13 cellular contexts compared by ENCODE assay signal in genomic region chr2:234081970-234082822, GRCh38. TPM values are rescaled to one million over a fixed set of nuclear protein-coding genes. Genes with fewer than 3 reads are reported as not detected.
DNase-seq lines count a peak whose midpoint lies in the region; ATAC-seq, FAIRE-seq and TF ChIP-seq lines count a peak whose summit lies in the region.
"Had no signal": no experiment of that assay in that cellular context is flagged by ENCODE, and none has a peak within 500 bp of the region (broad histone marks: within the 10 kb centered on the region; RNA-seq: fewer than 3 reads in every experiment).

No MANE protein-coding gene starts in this region.

- intact Hi-C loops in upper lobe of right lung (cut with DNase I) = no loop called here

- no peak overlapping the region for H3K9ac ChIP-seq in keratinocyte (ENCODE audit: control insufficient read depth, extremely low read depth, insufficient read depth, low read length)

- peaks cover 3% of the 10 kb centered on the region for H3K4me1 ChIP-seq in keratinocyte (ENCODE audit: control insufficient read depth, extremely low read depth, insufficient read depth, low read length)
- H3K4me1 ChIP-seq in upper lobe of right lung = no peaks in the 10 kb centered on the region
- H3K4me1 ChIP-seq: HAP-1, sigmoid colon had no signal

- DNase-seq in NCI-H1417 (lab: John Stamatoyannopoulos, UW) (peak; percentile 71 to 90 (median 79)), NCI-H526 treated with DMSO at 0.1 percent for 48 hours (lab: John Stamatoyannopoulos, UW) (peak; percentile 57), keratinocyte (ENCODE audit: low read depth, low spot score) (no peak), upper lobe of right lung (peak; percentile 66), GM12892 (ENCODE audit: insufficient read length) (no peak)
- DNase-seq in activated CD8-positive, alpha-beta memory T cell treated with anti-CD3 and anti-CD28 coated beads, Interleukin-2, amount 50 U/mL, for 48 hours = no peak
- DNase-seq: sigmoid colon, substantia nigra had no signal

- H4K20me1 ChIP-seq in keratinocyte (ENCODE audit: control insufficient read depth, extremely low read depth, insufficient read depth, low read length) = no peaks in the 10 kb centered on the region

- TF ChIP-seq CTCF in keratinocyte (optimal IDR thresholded peaks at IDR 0.05 in 1 of 3, IDR thresholded peaks at IDR 0.05 in 1 of 3, conservative IDR thresholded peaks at IDR 0.05 in 1 of 3; ENCODE audit: extremely low read depth in 1 of 3, insufficient read depth in 2 of 3, low read length in 3 of 3) = no peak
- no peak for TF ChIP-seq CTCF in upper lobe of right lung (IDR thresholded peaks at IDR 0.05)

- ATAC-seq in upper lobe of right lung (peak; percentile 90), HG03159 (IDR thresholded peaks at IDR 0.05; ENCODE audit: unreplicated experiment) (no peak)

- no peak overlapping the region for H3K27ac ChIP-seq in keratinocyte (ENCODE audit: control insufficient read depth, insufficient read depth, low read length)
- peak overlapping the region; percentile 31 for H3K27ac ChIP-seq in upper lobe of right lung
- H3K27ac ChIP-seq: sigmoid colon had no signal

- H3K27me3 ChIP-seq in keratinocyte (ENCODE audit: control insufficient read depth, extremely low read depth, insufficient read depth, low read length) (no peaks in the 10 kb centered on the region), upper lobe of right lung (no peaks in the 10 kb centered on the region)

- H3K4me3 ChIP-seq in keratinocyte (ENCODE audit: control insufficient read depth in 2 of 3, extremely low read depth in 1 of 3, insufficient read depth in 2 of 3, low read depth in 1 of 3, low read length in 3 of 3) = no peak overlapping the region
- H3K4me3 ChIP-seq in upper lobe of right lung = no peak overlapping the region
- H3K4me3 ChIP-seq: HAP-1, sigmoid colon had no signal

- H3K36me3 ChIP-seq in keratinocyte (ENCODE audit: control insufficient read depth in 2 of 2, extremely low read depth in 1 of 2, insufficient read depth in 2 of 2, low read length in 2 of 2) (no peaks in the 10 kb centered on the region), upper lobe of right lung (no peaks in the 10 kb centered on the region)
- H3K36me3 ChIP-seq: HAP-1, sigmoid colon had no signal

- H3K9me3 ChIP-seq in keratinocyte (ENCODE audit: control insufficient read depth, low read depth, low read length) (no peaks in the 10 kb centered on the region), upper lobe of right lung (no peaks in the 10 kb centered on the region)
- H3K9me3 ChIP-seq: HAP-1 had no signal

- H3K79me2 ChIP-seq in keratinocyte (ENCODE audit: control insufficient read depth, insufficient read depth, low read length) = no peaks in the 10 kb centered on the region

- H2AFZ ChIP-seq in keratinocyte (ENCODE audit: control insufficient read depth, low read length) = peak overlapping the region; percentile 3

- FAIRE-seq in keratinocyte (lab: Jason Lieb, UNC) (no peak), GM12892 (lab: Jason Lieb, UNC) (no peak)

- dilution Hi-C loops in keratinocyte (cut with MboI; ENCODE audit: extremely low pct_ligation_motif_present, low sequenced_read_pairs) = no loop called here

- no peak for TF ChIP-seq POLR2A in GM12892 (IDR thresholded peaks at IDR 0.05; ENCODE audit: low read depth, low read length)

- no peak overlapping the region for H3K4me2 ChIP-seq in keratinocyte (ENCODE audit: control insufficient read depth, extremely low read depth, insufficient read depth, low read depth, low read length)

- no peaks in the 10 kb centered on the region for H3K9me1 ChIP-seq in keratinocyte (ENCODE audit: control insufficient read depth, extremely low read depth, insufficient read depth, low read length)

RNA-seq across cellular contexts. Expression of gene SPP2, which starts 31.7 kb away (rescaled TPM):
- 0.13 to 0.14 TPM in 2 of 3 replicates, not detected in the other for polyA plus RNA-seq in keratinocyte
- polyA plus RNA-seq in keratinocyte (2011; ENCODE audit: low read depth) = not detected
- polyA plus RNA-seq in keratinocyte (2011; cell fraction: cytosol; rRNA removed) = 0.09 TPM in 1 of 2 replicates, not detected in the other
- polyA plus RNA-seq in keratinocyte (2011; cell fraction: nucleus; rRNA removed) = 0.20 TPM in 1 of 2 replicates, not detected in the other
- 0.17 TPM in 1 of 2 replicates, not detected in the other for polyA plus RNA-seq in keratinocyte (2012; ENCODE audit: low replicate concordance)
- not detected in 3 replicates for polyA minus RNA-seq in keratinocyte
- not detected for polyA minus RNA-seq in keratinocyte (2011; cell fraction: cytosol; rRNA and poly(A)+ RNA removed)
- polyA minus RNA-seq in keratinocyte (2011; cell fraction: nucleus; rRNA and poly(A)+ RNA removed) = not detected in 2 replicates
- not detected for total RNA-seq in upper lobe of right lung
- polyA plus RNA-seq in GM12892 (2012; ENCODE audit: missing spikeins) = not detected
- total RNA-seq: activated T-helper 1 cell treated with anti-CD3 and anti-CD28 coated beads, Interleukin-12 subunit alpha, Interleukin-12 subunit beta, Interleukin-2, Interleukin-4 antibody, amounts not matched to agents 30 ng/mL and 10 ng/mL and 1 ng/mL, durations not matched to agents 14 hours and 24 hours and 36 hours; myocyte; sigmoid colon had no signal
- polyA plus RNA-seq: esophagus, sigmoid colon had no signal

Comparison
In these comparisons a context has a peak if more than half of its experiments do, and no peak if none do; other contexts are left out.
1. DNase-seq: peak in NCI-H1417 (3 of 3), NCI-H526 treated with DMSO at 0.1 percent for 48 hours (single experiment) and upper lobe of right lung (single experiment); none in keratinocyte (single experiment), GM12892 (single experiment) and activated CD8-positive, alpha-beta memory T cell treated with anti-CD3 and anti-CD28 coated beads, Interleukin-2, amount 50 U/mL, for 48 hours (single experiment).